In genomic region chr5:96712100-96712746, GRCh38 we compare ENCODE assay signal across 1 cellular context.
TF ChIP-seq lines count a peak whose summit lies in the region.

No MANE protein-coding gene starts in this region.

TF ChIP-seq in HepG2, 621 proteins besides CTCF, POLR2A, EP300 and RAD21:
- TF ChIP-seq ZNF121 (CRISPR knock-in tag; IDR thresholded peaks at IDR 0.05) (peak; percentile 78), ONECUT2 (CRISPR knock-in tag; IDR thresholded peaks at IDR 0.05) (no peak)
